ENCODE assay signal across 11 cellular contexts in genomic region chr10:58023341-58024073, GRCh38.
DNase-seq lines count a peak whose midpoint lies in the region; ATAC-seq and TF ChIP-seq lines count a peak whose summit lies in the region.
"Had no signal": no experiment of that assay in that cellular context is flagged by ENCODE, and none has a peak within 500 bp of the region (broad histone marks: within the 10 kb centered on the region; RNA-seq: fewer than 3 reads in every experiment).

No MANE protein-coding gene starts in this region.

- intact Hi-C loops in heart left ventricle (cut with DNase I), result no loop called here

- peak overlapping the region; percentile 41 for H3K27ac Mint-ChIP-seq in progenitor cell of endocrine pancreas

- DNase-seq in HuH-7 (ENCODE audit: low spot score) (peak; percentile 4), dedifferentiated amniotic fluid mesenchymal stem cell (ENCODE audit: extremely low spot score) (peak; percentile 74), progenitor cell of endocrine pancreas (ENCODE audit: low spot score, unreplicated experiment) (no peak), NCI-H2171 treated with DMSO at 0.1 percent for 48 hours (lab: John Stamatoyannopoulos, UW) (no peak), heart left ventricle (no peak)
- DNase-seq in stimulated activated naive CD4-positive, alpha-beta T cell (lab: John Stamatoyannopoulos, UW), result no peak
- DNase-seq: left cardiac atrium; stimulated activated CD4-positive, alpha-beta T cell treated with anti-CD3 and anti-CD28 coated beads, Interleukin-4, amount 100 ng/mL, for 4 hours had no signal

- peaks cover 2% of the 10 kb centered on the region for H3K36me3 Mint-ChIP-seq in progenitor cell of endocrine pancreas (ENCODE audit: insufficient read depth)
- H3K36me3 Mint-ChIP-seq: brain had no signal

- peaks cover 0 to 5% (median 0%) of the 10 kb centered on the region in 9 donors for H3K27me3 ChIP-seq in heart left ventricle

- H3K4me3 Mint-ChIP-seq in progenitor cell of endocrine pancreas (ENCODE audit: low read depth), result no peak overlapping the region
- H3K4me3 Mint-ChIP-seq: brain had no signal

- no peak for TF ChIP-seq POLR2A in heart left ventricle (IDR thresholded peaks at IDR 0.05)

- no peaks in the 10 kb centered on the region for H3K27me3 Mint-ChIP-seq in progenitor cell of endocrine pancreas
- H3K27me3 Mint-ChIP-seq: brain had no signal

- no peaks in the 10 kb centered on the region for H3K36me3 ChIP-seq in heart left ventricle

- TF ChIP-seq CTCF in progenitor cell of endocrine pancreas (IDR thresholded peaks at IDR 0.05; ENCODE audit: unreplicated experiment) (no peak), heart left ventricle (IDR thresholded peaks at IDR 0.05) (no peak)

- H3K9me3 Mint-ChIP-seq in progenitor cell of endocrine pancreas (ENCODE audit: low read depth), result peaks cover 34% of the 10 kb centered on the region

- no peak overlapping the region for H3K27ac ChIP-seq in heart left ventricle

- peaks cover 0 to 3% (median 0%) of the 10 kb centered on the region in 12 donors for H3K9me3 ChIP-seq in heart left ventricle

- H3K4me1 ChIP-seq in heart left ventricle, result no peaks in the 10 kb centered on the region

- 8 to 42% (median 17%) methylated on average over 2 of the region's 2 CpGs for WGBS in heart left ventricle, 4 donors

- ATAC-seq in GM18511 (IDR thresholded peaks at IDR 0.05; ENCODE audit: unreplicated experiment) (peak; percentile 64), HG02588 (IDR thresholded peaks at IDR 0.05; ENCODE audit: unreplicated experiment) (no peak), heart left ventricle (no peak)

- H3K4me3 ChIP-seq in heart left ventricle, result no peak overlapping the region

- peaks cover 9% of the 10 kb centered on the region for H3K4me1 Mint-ChIP-seq in progenitor cell of endocrine pancreas (ENCODE audit: low read depth)
- H3K4me1 Mint-ChIP-seq: brain had no signal

Comparison
In these comparisons a context has a peak if more than half of its experiments do, and no peak if none do; other contexts are left out.
1. DNase-seq: peak in HuH-7 (single experiment) and dedifferentiated amniotic fluid mesenchymal stem cell (single experiment); none in progenitor cell of endocrine pancreas (single experiment), NCI-H2171 treated with DMSO at 0.1 percent for 48 hours (single experiment), heart left ventricle (0 of 5) and stimulated activated naive CD4-positive, alpha-beta T cell (0 of 6).